ENCODE assay signal across 20 cellular contexts in the genomic region with DNA sequence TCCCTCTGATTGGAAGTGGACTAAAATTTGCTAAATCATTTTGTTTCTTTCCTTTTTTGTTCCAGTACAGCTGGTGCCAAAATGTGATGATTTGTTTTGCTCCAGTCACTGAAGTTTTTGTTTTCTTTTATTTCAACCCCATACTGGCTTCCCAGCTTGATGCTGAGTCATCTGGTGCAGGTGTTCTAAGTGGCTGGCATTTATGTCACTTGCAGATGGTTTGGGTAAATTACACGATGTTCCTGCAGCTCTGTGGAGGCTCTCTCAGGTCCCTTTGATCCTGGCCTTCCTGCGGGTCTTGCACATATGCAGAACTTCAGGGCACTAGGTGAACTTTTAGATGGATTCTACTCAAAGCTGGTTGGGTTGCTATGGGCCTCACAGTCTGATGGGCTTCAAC.
DNase-seq lines count a peak whose midpoint lies in the region; ATAC-seq and TF ChIP-seq lines count a peak whose summit lies in the region.
"Had no signal": no experiment of that assay in that cellular context is flagged by ENCODE, and none has a peak within 500 bp of the region (broad histone marks: within the 10 kb centered on the region; RNA-seq: fewer than 3 reads in every experiment).

No MANE protein-coding gene starts in this region.

- no peak for TF ChIP-seq CTCF in MM.1S (IDR thresholded peaks at IDR 0.05; ENCODE audit: low read length)
- TF ChIP-seq CTCF in neural progenitor cell (IDR thresholded peaks at IDR 0.05): no peak

- no peak overlapping the region for H3K4me3 Mint-ChIP-seq in neural progenitor cell
- H3K4me3 Mint-ChIP-seq in activated naive CD4-positive, alpha-beta T cell treated with anti-CD3 and anti-CD28 coated beads for 36 hours: no peak overlapping the region
- H3K4me3 Mint-ChIP-seq: CD8-positive, alpha-beta memory T cell; GM23338; T-helper 17 cell had no signal

- H3K27ac ChIP-seq in MM.1S (ENCODE audit: low read length) (peak overlapping the region; percentile 46; the same call in 1 of the 2 replicates), neural progenitor cell (no peak overlapping the region)
- H3K27ac ChIP-seq: BLaER1 treated with 17β-estradiol and CSF1 and Interleukin-3, amounts not matched to agents 10 nM and 100 nM had no signal

- no peaks in the 10 kb centered on the region for H3K9me2 ChIP-seq in MM.1S (replicated peaks; ENCODE audit: insufficient read depth, low read length)

- intact Hi-C loops in activated naive CD4-positive, alpha-beta T cell treated with anti-CD3 and anti-CD28 coated beads for 36 hours (cut with micrococcal nuclease): no loop called here

- peaks cover 28% of the 10 kb centered on the region for H3K4me1 ChIP-seq in MM.1S (ENCODE audit: low read length)
- H3K4me1 ChIP-seq in neural progenitor cell: peaks cover 42% of the 10 kb centered on the region
- H3K4me1 ChIP-seq: BLaER1 treated with 17β-estradiol and CSF1 and Interleukin-3, amounts not matched to agents 10 nM and 100 nM had no signal

- no peaks in the 10 kb centered on the region for H3K36me3 ChIP-seq in MM.1S (replicated peaks; ENCODE audit: insufficient read depth, low read length)
- H3K36me3 ChIP-seq in neural progenitor cell: no peaks in the 10 kb centered on the region
- H3K36me3 ChIP-seq: BLaER1 treated with 17β-estradiol and CSF1 and Interleukin-3, amounts not matched to agents 10 nM and 100 nM had no signal

- no peak for ATAC-seq in SK-N-SH treated with all-trans-retinoic acid at 6 μM for 48 hours
- ATAC-seq: GM23338, HCT116, K562, T-helper 17 cell had no signal

- peaks cover 17% of the 10 kb centered on the region for H3F3A ChIP-seq in MM.1S (ENCODE audit: insufficient read depth, low read length)
- H3F3A ChIP-seq in neural progenitor cell (ENCODE audit: low read depth): peaks cover 26% of the 10 kb centered on the region

- peak overlapping the region; percentile 16; the same call in 1 of the 2 replicates for H2AFZ ChIP-seq in MM.1S (ENCODE audit: low read length)
- H2AFZ ChIP-seq in neural progenitor cell (replicated peaks): no peak overlapping the region
- H2AFZ ChIP-seq: GM23338 had no signal

- H3K27me3 Mint-ChIP-seq in neural progenitor cell (ENCODE audit: insufficient read depth, low read depth): peaks cover 7% of the 10 kb centered on the region
- no peaks in the 10 kb centered on the region for H3K27me3 Mint-ChIP-seq in activated naive CD4-positive, alpha-beta T cell treated with anti-CD3 and anti-CD28 coated beads for 36 hours (ENCODE audit: low read depth)
- H3K27me3 Mint-ChIP-seq: CD8-positive, alpha-beta memory T cell; T-helper 17 cell had no signal

- peak overlapping the region; percentile 89 for H3K27ac Mint-ChIP-seq in neural progenitor cell
- H3K27ac Mint-ChIP-seq in activated naive CD4-positive, alpha-beta T cell treated with anti-CD3 and anti-CD28 coated beads for 36 hours: no peak overlapping the region
- H3K27ac Mint-ChIP-seq: CD8-positive, alpha-beta memory T cell; GM23338; T-helper 17 cell had no signal

- DNase-seq in NCI-H510A treated with DMSO at 0.1 percent for 48 hours (lab: John Stamatoyannopoulos, UW) (peak; percentile 39), NCI-H510A (lab: John Stamatoyannopoulos, UW) (no peak), MM.1S (peak; percentile 63), NCI-H748 (lab: John Stamatoyannopoulos, UW; ENCODE audit: unreplicated experiment) (peak; percentile 87), neural progenitor cell (ENCODE audit: low spot score) (no peak), amygdala (lab: John Stamatoyannopoulos, UW) (no peak)
- no peak for DNase-seq in activated naive CD4-positive, alpha-beta T cell treated with anti-CD3 and anti-CD28 coated beads for 36 hours
- DNase-seq: CD8-positive, alpha-beta memory T cell; GF-D8; NCI-H1092; NCI-H2029; NCI-H2227 treated with DMSO at 0.1 percent for 48 hours; NCI-H774; SIG-M5; T-helper 17 cell had no signal

- H3K9ac ChIP-seq in MM.1S (ENCODE audit: low read length): no peak overlapping the region
- no peak overlapping the region for H3K9ac ChIP-seq in neural progenitor cell
- H3K9ac ChIP-seq: BLaER1 treated with 17β-estradiol and CSF1 and Interleukin-3, amounts not matched to agents 10 nM and 100 nM had no signal

- H3K79me2 ChIP-seq in MM.1S (ENCODE audit: low read length): no peaks in the 10 kb centered on the region
- no peaks in the 10 kb centered on the region for H3K79me2 ChIP-seq in neural progenitor cell (ENCODE audit: low read depth)

- H3K4me3 ChIP-seq in MM.1S (ENCODE audit: low read length): no peak overlapping the region
- H3K4me3 ChIP-seq in neural progenitor cell: no peak overlapping the region
- H3K4me3 ChIP-seq: BLaER1 treated with 17β-estradiol and CSF1 and Interleukin-3, amounts not matched to agents 10 nM and 100 nM; GM23338; K562 had no signal

- H3K4me2 ChIP-seq in MM.1S (ENCODE audit: low read depth, low read length) (peak overlapping the region; percentile 36), neural progenitor cell (peak overlapping the region; percentile 61)
- H3K4me2 ChIP-seq: BLaER1 treated with 17β-estradiol and CSF1 and Interleukin-3, amounts not matched to agents 10 nM and 100 nM; GM23338 had no signal

- H3K9me3 ChIP-seq in MM.1S (replicated peaks; ENCODE audit: insufficient read depth, low read length) (no peaks in the 10 kb centered on the region), neural progenitor cell (ENCODE audit: low read depth) (no peaks in the 10 kb centered on the region)

- peaks cover 14% of the 10 kb centered on the region for H3K36me3 Mint-ChIP-seq in neural progenitor cell
- no peaks in the 10 kb centered on the region for H3K36me3 Mint-ChIP-seq in activated naive CD4-positive, alpha-beta T cell treated with anti-CD3 and anti-CD28 coated beads for 36 hours (ENCODE audit: low read depth)

- peaks cover 61% of the 10 kb centered on the region for H3K4me1 Mint-ChIP-seq in neural progenitor cell
- no peaks in the 10 kb centered on the region for H3K4me1 Mint-ChIP-seq in activated naive CD4-positive, alpha-beta T cell treated with anti-CD3 and anti-CD28 coated beads for 36 hours (ENCODE audit: low read depth)
- H3K4me1 Mint-ChIP-seq: CD8-positive, alpha-beta memory T cell; T-helper 17 cell had no signal

- CTCF ChIA-PET in activated naive CD4-positive, alpha-beta T cell treated with anti-CD3 and anti-CD28 coated beads for 36 hours (lab: Charles Lee): interaction anchor here (0.7 kb wide), 1 partner anchor 100 kb away, joined by 3 read pairs; no protein-coding TSS in a partner anchor

- H3K9me3 Mint-ChIP-seq in neural progenitor cell: peaks cover 21% of the 10 kb centered on the region
- peaks cover 6% of the 10 kb centered on the region for H3K9me3 Mint-ChIP-seq in activated naive CD4-positive, alpha-beta T cell treated with anti-CD3 and anti-CD28 coated beads for 36 hours

- H3K27me3 ChIP-seq in MM.1S (replicated peaks; ENCODE audit: insufficient read depth, low read length) (no peaks in the 10 kb centered on the region), neural progenitor cell (peaks cover 31% of the 10 kb centered on the region)
- H3K27me3 ChIP-seq: BLaER1 treated with 17β-estradiol and CSF1 and Interleukin-3, amounts not matched to agents 10 nM and 100 nM had no signal

- H4K20me1 ChIP-seq in MM.1S (ENCODE audit: insufficient read depth, low read length) (no peaks in the 10 kb centered on the region), neural progenitor cell (ENCODE audit: low read depth) (peaks cover 9% of the 10 kb centered on the region)
- H4K20me1 ChIP-seq: BLaER1 treated with 17β-estradiol and CSF1 and Interleukin-3, amounts not matched to agents 10 nM and 100 nM had no signal

TF ChIP-seq in SK-N-SH treated with all-trans-retinoic acid at 6 μM for 48 hours, 23 proteins besides CTCF, POLR2A, EP300 and RAD21 (continues in another document):
- TF ChIP-seq GLIS3 (CRISPR knock-in tag; IDR thresholded peaks at IDR 0.05): no peak
- no peak for TF ChIP-seq ZFP3 (CRISPR knock-in tag; IDR thresholded peaks at IDR 0.05)
- TF ChIP-seq CSDC2 (CRISPR knock-in tag; IDR thresholded peaks at IDR 0.05): no peak
- TF ChIP-seq ZNF70 (CRISPR knock-in tag; IDR thresholded peaks at IDR 0.05): no peak
- no peak for TF ChIP-seq ESRRG (CRISPR knock-in tag; IDR thresholded peaks at IDR 0.05)
- no peak for TF ChIP-seq ZNF565 (CRISPR knock-in tag; conservative IDR thresholded peaks at IDR 0.05; ENCODE audit: low read depth)
- no peak for TF ChIP-seq TCF4 (CRISPR knock-in tag; IDR thresholded peaks at IDR 0.05; ENCODE audit: borderline replicate concordance)
- TF ChIP-seq, protein P1, sequence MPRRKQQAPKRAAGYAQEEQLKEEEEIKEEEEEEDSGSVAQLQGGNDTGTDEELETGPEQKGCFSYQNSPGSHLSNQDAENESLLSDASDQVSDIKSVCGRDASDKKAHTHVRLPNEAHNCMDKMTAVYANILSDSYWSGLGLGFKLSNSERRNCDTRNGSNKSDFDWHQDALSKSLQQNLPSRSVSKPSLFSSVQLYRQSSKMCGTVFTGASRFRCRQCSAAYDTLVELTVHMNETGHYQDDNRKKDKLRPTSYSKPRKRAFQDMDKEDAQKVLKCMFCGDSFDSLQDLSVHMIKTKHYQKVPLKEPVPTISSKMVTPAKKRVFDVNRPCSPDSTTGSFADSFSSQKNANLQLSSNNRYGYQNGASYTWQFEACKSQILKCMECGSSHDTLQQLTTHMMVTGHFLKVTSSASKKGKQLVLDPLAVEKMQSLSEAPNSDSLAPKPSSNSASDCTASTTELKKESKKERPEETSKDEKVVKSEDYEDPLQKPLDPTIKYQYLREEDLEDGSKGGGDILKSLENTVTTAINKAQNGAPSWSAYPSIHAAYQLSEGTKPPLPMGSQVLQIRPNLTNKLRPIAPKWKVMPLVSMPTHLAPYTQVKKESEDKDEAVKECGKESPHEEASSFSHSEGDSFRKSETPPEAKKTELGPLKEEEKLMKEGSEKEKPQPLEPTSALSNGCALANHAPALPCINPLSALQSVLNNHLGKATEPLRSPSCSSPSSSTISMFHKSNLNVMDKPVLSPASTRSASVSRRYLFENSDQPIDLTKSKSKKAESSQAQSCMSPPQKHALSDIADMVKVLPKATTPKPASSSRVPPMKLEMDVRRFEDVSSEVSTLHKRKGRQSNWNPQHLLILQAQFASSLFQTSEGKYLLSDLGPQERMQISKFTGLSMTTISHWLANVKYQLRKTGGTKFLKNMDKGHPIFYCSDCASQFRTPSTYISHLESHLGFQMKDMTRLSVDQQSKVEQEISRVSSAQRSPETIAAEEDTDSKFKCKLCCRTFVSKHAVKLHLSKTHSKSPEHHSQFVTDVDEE (CRISPR knock-in tag; IDR thresholded peaks at IDR 0.05): no peak

Comparison
In these comparisons a context has a peak if more than half of its experiments do, and no peak if none do; other contexts are left out.
1. DNase-seq: peak in NCI-H510A treated with DMSO at 0.1 percent for 48 hours (single experiment), MM.1S (single experiment) and NCI-H748 (single experiment); none in NCI-H510A (single experiment), neural progenitor cell (single experiment), activated naive CD4-positive, alpha-beta T cell treated with anti-CD3 and anti-CD28 coated beads for 36 hours (single experiment) and amygdala (0 of 56).